Comparison of ENCODE assay signal across 1 cellular context in genomic region chr14:90523544-90523943, GRCh38.
TF ChIP-seq lines count a peak whose summit lies in the region.

No MANE protein-coding gene starts in this region.

TF ChIP-seq in SK-N-SH treated with all-trans-retinoic acid at 6 μM for 48 hours, 23 proteins besides CTCF, POLR2A, EP300 and RAD21 (continued from another document):
- TF ChIP-seq TSHZ2 (CRISPR knock-in tag; IDR thresholded peaks at IDR 0.05), result no peak
- TF ChIP-seq ESRRG (CRISPR knock-in tag; IDR thresholded peaks at IDR 0.05), result no peak
- no peak for TF ChIP-seq ZC3H10 (CRISPR knock-in tag; IDR thresholded peaks at IDR 0.05)
- no peak for TF ChIP-seq CSDC2 (CRISPR knock-in tag; IDR thresholded peaks at IDR 0.05)
TF ChIP-seq in SK-N-SH treated with all-trans-retinoic acid at 6 μM for 48 hours: peak in this region for 0.
